Comparison of ENCODE assay signal across 8 cellular contexts in genomic region chr2:19312949-19313348, GRCh38. TPM values are rescaled to one million over a fixed set of nuclear protein-coding genes. Genes with fewer than 3 reads are reported as not detected.
DNase-seq lines count a peak whose midpoint lies in the region; ATAC-seq and TF ChIP-seq lines count a peak whose summit lies in the region.

No MANE protein-coding gene starts in this region.

- TF ChIP-seq RAD21 in liver (IDR thresholded peaks at IDR 0.05): peak in 1 of 2 donors; percentile 65

- TF ChIP-seq POLR2A in sigmoid colon (IDR thresholded peaks at IDR 0.05): no peak

- H3K4me3 Mint-ChIP-seq in effector memory CD8-positive, alpha-beta T cell: no peak overlapping the region

- intact Hi-C loops in sigmoid colon (cut with DNase I): no loop called here

- no peaks in the 10 kb centered on the region for H3K27me3 ChIP-seq in liver (ENCODE audit: control insufficient read depth in 4 of 4, insufficient read depth in 4 of 4, low read length in 3 of 4)
- H3K27me3 ChIP-seq in sigmoid colon: no peaks in the 10 kb centered on the region

- peak; percentile 24 for TF ChIP-seq CTCF in liver (IDR thresholded peaks at IDR 0.05; ENCODE audit: low read depth, low read length, missing input control)
- peak in 1 of 4 experiments; percentile 28 for TF ChIP-seq CTCF in sigmoid colon (IDR thresholded peaks at IDR 0.05)

- POLR2A ChIA-PET in HEK293T (lab: Yijun Ruan, JAX): no interaction called here

- CTCF ChIA-PET in HEK293T (lab: Yijun Ruan, JAX): no interaction called here

- no peaks in the 10 kb centered on the region for H3K4me1 Mint-ChIP-seq in effector memory CD8-positive, alpha-beta T cell (ENCODE audit: low read depth in 2 of 2)

- no peak overlapping the region for H3K9ac ChIP-seq in liver (ENCODE audit: low read depth in 1 of 2, low read length in 2 of 2)

- H3K4me1 ChIP-seq in liver (ENCODE audit: control insufficient read depth in 4 of 4, insufficient read depth in 4 of 4, low read length in 3 of 4): no peaks in the 10 kb centered on the region
- H3K4me1 ChIP-seq in sigmoid colon: no peaks in the 10 kb centered on the region

- H3K9me3 ChIP-seq in liver (ENCODE audit: control insufficient read depth in 4 of 4, low read length in 3 of 4) (no peaks in the 10 kb centered on the region), sigmoid colon (no peaks in the 10 kb centered on the region)

- no peaks in the 10 kb centered on the region for H3K36me3 ChIP-seq in liver (ENCODE audit: control insufficient read depth in 4 of 4, insufficient read depth in 3 of 4, low read depth in 1 of 4, low read length in 3 of 4)
- no peaks in the 10 kb centered on the region for H3K36me3 ChIP-seq in sigmoid colon

- TF ChIP-seq EP300 in sigmoid colon (IDR thresholded peaks at IDR 0.05): no peak

- H3K4me3 ChIP-seq in liver (ENCODE audit: low read depth in 1 of 3, low read length in 3 of 3): no peak overlapping the region
- no peak overlapping the region for H3K4me3 ChIP-seq in sigmoid colon

- no peak overlapping the region for H3K27ac Mint-ChIP-seq in effector memory CD8-positive, alpha-beta T cell

- peaks cover 2 to 7% of the 10 kb centered on the region in 2 donors for H3K9me3 Mint-ChIP-seq in effector memory CD8-positive, alpha-beta T cell

- peak; percentile 54 for DNase-seq in GM03348 (ENCODE audit: low spot score)
- peak; percentile 21 for DNase-seq in HEK293T (ENCODE audit: extremely low spot score)
- DNase-seq in SW 1271 (lab: John Stamatoyannopoulos, UW): peak; percentile 19 to 69
- no peak for DNase-seq in sigmoid colon
- no peak for DNase-seq in NCI-H1417 (lab: John Stamatoyannopoulos, UW)
- no peak for DNase-seq in amniotic stem cell (lab: John Stamatoyannopoulos, UW)
- no peak for DNase-seq in effector memory CD8-positive, alpha-beta T cell

- H3K36me3 Mint-ChIP-seq in effector memory CD8-positive, alpha-beta T cell (ENCODE audit: insufficient read depth): no peaks in the 10 kb centered on the region

- ATAC-seq in effector memory CD8-positive, alpha-beta T cell (replicated peaks): no peak

- H3K27ac ChIP-seq in liver (ENCODE audit: low read depth in 1 of 2, low read length in 2 of 2) (no peak overlapping the region), sigmoid colon (no peak overlapping the region)

- H3K27me3 Mint-ChIP-seq in effector memory CD8-positive, alpha-beta T cell: no peaks in the 10 kb centered on the region

TF ChIP-seq in HEK293T, 16 proteins besides CTCF, POLR2A, EP300 and RAD21:
- TF ChIP-seq NFRKB (IDR thresholded peaks at IDR 0.05) (no peak), CTBP1 (IDR thresholded peaks at IDR 0.05; ENCODE audit: borderline replicate concordance) (no peak), TARDBP (IDR thresholded peaks at IDR 0.05) (no peak), ZNF384 (IDR thresholded peaks at IDR 0.05) (no peak), L3MBTL2 (conservative IDR thresholded peaks at IDR 0.05) (no peak), FOXA1 (IDR thresholded peaks at IDR 0.05) (no peak), LEF1 (IDR thresholded peaks at IDR 0.05; ENCODE audit: borderline replicate concordance) (no peak), ARNT (IDR thresholded peaks at IDR 0.05) (no peak), SUZ12 (IDR thresholded peaks at IDR 0.05) (no peak), FOXK2 (IDR thresholded peaks at IDR 0.05) (no peak), FOXM1 (IDR thresholded peaks at IDR 0.05; ENCODE audit: borderline replicate concordance) (no peak), ELF4 (IDR thresholded peaks at IDR 0.05) (no peak), HDGF (IDR thresholded peaks at IDR 0.05; ENCODE audit: borderline replicate concordance) (no peak), SP1 (IDR thresholded peaks at IDR 0.05) (no peak), BHLHE40 (IDR thresholded peaks at IDR 0.05; ENCODE audit: borderline replicate concordance) (no peak)
- TF ChIP-seq, protein P1, sequence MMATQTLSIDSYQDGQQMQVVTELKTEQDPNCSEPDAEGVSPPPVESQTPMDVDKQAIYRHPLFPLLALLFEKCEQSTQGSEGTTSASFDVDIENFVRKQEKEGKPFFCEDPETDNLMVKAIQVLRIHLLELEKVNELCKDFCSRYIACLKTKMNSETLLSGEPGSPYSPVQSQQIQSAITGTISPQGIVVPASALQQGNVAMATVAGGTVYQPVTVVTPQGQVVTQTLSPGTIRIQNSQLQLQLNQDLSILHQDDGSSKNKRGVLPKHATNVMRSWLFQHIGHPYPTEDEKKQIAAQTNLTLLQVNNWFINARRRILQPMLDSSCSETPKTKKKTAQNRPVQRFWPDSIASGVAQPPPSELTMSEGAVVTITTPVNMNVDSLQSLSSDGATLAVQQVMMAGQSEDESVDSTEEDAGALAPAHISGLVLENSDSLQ (IDR thresholded peaks at IDR 0.05): no peak

TF ChIP-seq in liver, 16 proteins besides CTCF, POLR2A, EP300 and RAD21:
- TF ChIP-seq YY1 (IDR thresholded peaks at IDR 0.05): no peak
- TF ChIP-seq, protein P2, sequence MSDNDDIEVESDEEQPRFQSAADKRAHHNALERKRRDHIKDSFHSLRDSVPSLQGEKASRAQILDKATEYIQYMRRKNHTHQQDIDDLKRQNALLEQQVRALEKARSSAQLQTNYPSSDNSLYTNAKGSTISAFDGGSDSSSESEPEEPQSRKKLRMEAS (IDR thresholded peaks at IDR 0.05): no peak
- TF ChIP-seq, protein P3, sequence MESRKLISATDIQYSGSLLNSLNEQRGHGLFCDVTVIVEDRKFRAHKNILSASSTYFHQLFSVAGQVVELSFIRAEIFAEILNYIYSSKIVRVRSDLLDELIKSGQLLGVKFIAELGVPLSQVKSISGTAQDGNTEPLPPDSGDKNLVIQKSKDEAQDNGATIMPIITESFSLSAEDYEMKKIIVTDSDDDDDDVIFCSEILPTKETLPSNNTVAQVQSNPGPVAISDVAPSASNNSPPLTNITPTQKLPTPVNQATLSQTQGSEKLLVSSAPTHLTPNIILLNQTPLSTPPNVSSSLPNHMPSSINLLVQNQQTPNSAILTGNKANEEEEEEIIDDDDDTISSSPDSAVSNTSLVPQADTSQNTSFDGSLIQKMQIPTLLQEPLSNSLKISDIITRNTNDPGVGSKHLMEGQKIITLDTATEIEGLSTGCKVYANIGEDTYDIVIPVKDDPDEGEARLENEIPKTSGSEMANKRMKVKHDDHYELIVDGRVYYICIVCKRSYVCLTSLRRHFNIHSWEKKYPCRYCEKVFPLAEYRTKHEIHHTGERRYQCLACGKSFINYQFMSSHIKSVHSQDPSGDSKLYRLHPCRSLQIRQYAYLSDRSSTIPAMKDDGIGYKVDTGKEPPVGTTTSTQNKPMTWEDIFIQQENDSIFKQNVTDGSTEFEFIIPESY (IDR thresholded peaks at IDR 0.05): no peak
- TF ChIP-seq ATF3 (IDR thresholded peaks at IDR 0.05): no peak
- no peak for TF ChIP-seq SP1 (IDR thresholded peaks at IDR 0.05)
- TF ChIP-seq REST (IDR thresholded peaks at IDR 0.05): no peak
- no peak for TF ChIP-seq HNF4A (conservative IDR thresholded peaks at IDR 0.05)
- no peak for TF ChIP-seq NR2F2 (IDR thresholded peaks at IDR 0.05)
- no peak for TF ChIP-seq EGR1 (IDR thresholded peaks at IDR 0.05; ENCODE audit: low read depth in 2 of 2)
- no peak for TF ChIP-seq JUND (IDR thresholded peaks at IDR 0.05)
- no peak for TF ChIP-seq TAF1 (conservative IDR thresholded peaks at IDR 0.05)
- TF ChIP-seq FOXA2 (IDR thresholded peaks at IDR 0.05): no peak
- TF ChIP-seq RXRA (IDR thresholded peaks at IDR 0.05): no peak
- no peak for TF ChIP-seq GABPA (IDR thresholded peaks at IDR 0.05 in 1 of 2, conservative IDR thresholded peaks at IDR 0.05 in 1 of 2)
- no peak for TF ChIP-seq FOXA1 (IDR thresholded peaks at IDR 0.05)
- TF ChIP-seq HNF4G (IDR thresholded peaks at IDR 0.05): no peak

RNA-seq across cellular contexts. Expression of gene OSR1, which starts 45.5 kb away (rescaled TPM):
- total RNA-seq in liver: under 1 TPM; 0.17 to 0.70 TPM
- under 1 TPM in 1 of 2 donors, not detected in 1; 0.14 TPM for polyA plus RNA-seq in liver
- total RNA-seq in sigmoid colon: 10 to 100 TPM in 3 of 4 donors, 1 to 10 TPM in 1; 7.8 to 33.0 (median 19.7) TPM
- polyA plus RNA-seq in sigmoid colon: 1 to 10 TPM in 2 of 3 donors, under 1 TPM in 1; 0.69 to 6.2 (median 3.0) TPM

Comparison
In these comparisons a context has a peak if more than half of its experiments do, and no peak if none do; other contexts are left out.
1. DNase-seq: peak in GM03348 (single experiment), HEK293T (single experiment) and SW 1271 (2 of 2); none in sigmoid colon (single experiment), NCI-H1417 (0 of 3), amniotic stem cell (single experiment) and effector memory CD8-positive, alpha-beta T cell (0 of 3).
2. RNA of gene OSR1, which starts 45.5 kb away (total RNA-seq): 7.8 to 33.0 TPM in sigmoid colon; 0.17 to 0.70 TPM in liver; every median in the first group is over 4 times any median in the second.